In genomic region chr2:11932053-11932512, GRCh38 we compare ENCODE assay signal across 25 cellular contexts.
"Had no signal": no experiment of that assay in that cellular context is flagged by ENCODE, and none has a peak within 500 bp of the region (broad histone marks: within the 10 kb centered on the region; RNA-seq: fewer than 3 reads in every experiment).

No MANE protein-coding gene starts in this region.

- H3K4me3 ChIP-seq: adrenal gland, ascending aorta, esophagus squamous epithelium, gastrocnemius medialis, left ventricle myocardium inferior, pancreas, psoas muscle, right atrium auricular region, tibial artery had no signal

- H3K4me1 ChIP-seq: adrenal gland, ascending aorta, gastrocnemius medialis, pancreas, psoas muscle, right atrium auricular region, tibial artery had no signal

- H3K36me3 ChIP-seq: adrenal gland, ascending aorta, brain microvascular endothelial cell, esophagus squamous epithelium, gastrocnemius medialis, left ventricle myocardium inferior, neutrophil, pancreas, right atrium auricular region, tibial artery, WERI-Rb-1 had no signal

- H3K9me3 ChIP-seq: adrenal gland, ascending aorta, esophagus squamous epithelium, gastrocnemius medialis, left ventricle myocardium inferior, neutrophil, pancreas, psoas muscle, right atrium auricular region, tibial artery had no signal

- FAIRE-seq: colon, endothelial cell of umbilical vein, pancreas had no signal

- ATAC-seq: activated CD8-positive, alpha-beta T cell treated with anti-CD3 and anti-CD28 coated beads, Interleukin-2, amount 10 ng/mL, durations not matched to agents 7 days and 5 days; effector memory CD8-positive, alpha-beta T cell; gastrocnemius medialis; naive thymus-derived CD8-positive, alpha-beta T cell; pancreas; psoas muscle had no signal

- DNase-seq: activated CD4-positive, alpha-beta T cell treated with anti-CD3 and anti-CD28 coated beads, Interleukin-2, amount 50 U/mL, for 1 hour; activated CD4-positive, CD25-positive, alpha-beta regulatory T cell treated with anti-CD3 and anti-CD28 coated beads, Interleukin-2, amount 50 U/mL, for 72 hours; activated CD8-positive, alpha-beta T cell treated with anti-CD3 and anti-CD28 coated beads, Interleukin-2, amount 10 ng/mL, durations not matched to agents 7 days and 5 days; activated gamma-delta T cell treated with Interleukin-2 at 50 U/mL for 16 hours; adrenal gland; brain microvascular endothelial cell; central memory CD4-positive, alpha-beta T cell; effector memory CD8-positive, alpha-beta T cell; esophagus squamous epithelium; gastrocnemius medialis; hippocampal formation; left ventricle myocardium inferior; naive thymus-derived CD8-positive, alpha-beta T cell; pancreas; psoas muscle; stimulated activated CD4-positive, alpha-beta T cell treated with anti-CD3 and anti-CD28 coated beads, Interleukin-12 subunit alpha, Interleukin-12 subunit beta, amount 100 ng/mL, for 4 hours; stimulated activated CD4-positive, alpha-beta T cell treated with anti-CD3 and anti-CD28 coated beads, Interleukin-4, amount 100 ng/mL, for 4 hours; substantia nigra; tibial artery; WERI-Rb-1 had no signal

- H3K27me3 ChIP-seq: adrenal gland, ascending aorta, brain microvascular endothelial cell, esophagus squamous epithelium, gastrocnemius medialis, neutrophil, pancreas, right atrium auricular region, tibial artery had no signal

- H3K27ac ChIP-seq: adrenal gland, ascending aorta, brain microvascular endothelial cell, esophagus squamous epithelium, gastrocnemius medialis, left ventricle myocardium inferior, neutrophil, pancreas, psoas muscle, right atrium auricular region, tibial artery, WERI-Rb-1 had no signal
